8 cellular contexts compared by ENCODE assay signal in the genomic region with DNA sequence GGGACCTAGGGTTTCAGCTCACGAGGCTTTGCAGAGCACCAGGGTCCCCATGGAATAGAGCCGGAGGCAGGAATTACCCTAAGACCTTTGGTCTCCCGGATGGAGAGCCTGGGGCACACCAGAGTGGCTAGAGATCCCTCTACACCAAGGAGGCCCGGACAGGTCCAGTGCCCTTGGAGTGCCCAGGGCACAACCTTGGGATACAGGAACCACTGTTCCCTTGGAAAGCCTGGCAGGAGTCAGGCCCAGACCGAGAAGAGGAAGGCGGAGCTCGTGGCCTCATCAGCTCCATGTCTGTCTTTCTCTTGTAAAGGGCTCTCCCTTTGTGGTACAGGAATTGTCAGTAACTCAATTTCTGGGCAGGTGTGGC. TPM values are rescaled to one million over a fixed set of nuclear protein-coding genes. Genes with fewer than 3 reads are reported as not detected.
DNase-seq lines count a peak whose midpoint lies in the region; ATAC-seq and TF ChIP-seq lines count a peak whose summit lies in the region.

No MANE protein-coding gene starts in this region.

- H3K4me3 ChIP-seq in mammary epithelial cell (replicated peaks in 1 of 3; ENCODE audit: insufficient read depth in 1 of 3, low read depth in 2 of 3, low read length in 3 of 3) (peak overlapping the region; percentile 68 to 81 (median 81)), lower lobe of right lung (peak overlapping the region; percentile 74), uterus (peak overlapping the region; percentile 66 to 75)

- H3K4me1 ChIP-seq in mammary epithelial cell (ENCODE audit: insufficient read depth, low read length) (peaks cover 33% of the 10 kb centered on the region), lower lobe of right lung (peaks cover 36% of the 10 kb centered on the region), uterus (peaks cover 0 to 17% of the 10 kb centered on the region in 2 donors)

- H3K27me3 ChIP-seq in mammary epithelial cell (ENCODE audit: insufficient read depth, low read length) (no peaks in the 10 kb centered on the region), lower lobe of right lung (ENCODE audit: low read depth) (peaks cover 10% of the 10 kb centered on the region), uterus (no peaks in the 10 kb centered on the region)

- no peak for ATAC-seq in activated T-cell treated with anti-CD3 and anti-CD28 coated beads, Interleukin-2, amount 50 U/mL, for 72 hours (replicated peaks in 1 of 2)
- peak; percentile 5 to 7 for ATAC-seq in lower lobe of right lung
- ATAC-seq in HG02884 (IDR thresholded peaks at IDR 0.05; ENCODE audit: unreplicated experiment) = no peak
- no peak for ATAC-seq in HG03378 (IDR thresholded peaks at IDR 0.05; ENCODE audit: unreplicated experiment)

- peaks cover 23% of the 10 kb centered on the region for H3K4me1 Mint-ChIP-seq in activated T-cell treated with anti-CD3 and anti-CD28 coated beads, Interleukin-2, amount 50 U/mL, for 72 hours (ENCODE audit: low read depth)

- peaks cover 0 to 2% of the 10 kb centered on the region in 2 donors for H3K9me3 Mint-ChIP-seq in activated T-cell treated with anti-CD3 and anti-CD28 coated beads, Interleukin-2, amount 50 U/mL, for 72 hours

- H3K9ac ChIP-seq in mammary epithelial cell (ENCODE audit: insufficient read depth, low read length) = peak overlapping the region; percentile 78

- peak overlapping the region; percentile 78 to 82 for H3K4me3 Mint-ChIP-seq in activated T-cell treated with anti-CD3 and anti-CD28 coated beads, Interleukin-2, amount 50 U/mL, for 72 hours

- H3K27ac ChIP-seq in mammary epithelial cell (ENCODE audit: insufficient read depth, low read depth, low read length) (peak overlapping the region; percentile 63), lower lobe of right lung (peak overlapping the region; percentile 72), uterus (peak overlapping the region; percentile 49 to 67)

- TF ChIP-seq CTCF in mammary epithelial cell (conservative IDR thresholded peaks at IDR 0.05 in 1 of 2, IDR thresholded peaks at IDR 0.05 in 1 of 2; ENCODE audit: extremely low read depth in 1 of 2, insufficient read depth in 1 of 2, low read depth in 1 of 2, low read length in 2 of 2) = no peak
- no peak for TF ChIP-seq CTCF in lower lobe of right lung (IDR thresholded peaks at IDR 0.05)
- no peak for TF ChIP-seq CTCF in uterus (IDR thresholded peaks at IDR 0.05)

- 33% methylated on average over 4 of the region's 7 CpGs for WGBS in mammary epithelial cell (ENCODE audit: low coverage, missing lambda C conversion rate)

- in situ Hi-C loops in mammary epithelial cell (cut with MboI; ENCODE audit: low sequenced_read_pairs in 2 of 2) = no loop called here

- H3K9me3 ChIP-seq in mammary epithelial cell (replicated peaks; ENCODE audit: insufficient read depth, low read length) (no peaks in the 10 kb centered on the region), lower lobe of right lung (no peaks in the 10 kb centered on the region), uterus (no peaks in the 10 kb centered on the region)

- no peak overlapping the region for H3K27ac Mint-ChIP-seq in activated T-cell treated with anti-CD3 and anti-CD28 coated beads, Interleukin-2, amount 50 U/mL, for 72 hours

- no peaks in the 10 kb centered on the region for H4K20me1 ChIP-seq in mammary epithelial cell (ENCODE audit: insufficient read depth, low read length)

- H2AFZ ChIP-seq in mammary epithelial cell (ENCODE audit: low read depth, low read length) = peak overlapping the region; percentile 93

- peaks cover 0 to 5% of the 10 kb centered on the region in 2 donors for H3K36me3 Mint-ChIP-seq in activated T-cell treated with anti-CD3 and anti-CD28 coated beads, Interleukin-2, amount 50 U/mL, for 72 hours (ENCODE audit: insufficient read depth in 2 of 2)

- H3K27me3 Mint-ChIP-seq in activated T-cell treated with anti-CD3 and anti-CD28 coated beads, Interleukin-2, amount 50 U/mL, for 72 hours (ENCODE audit: low read depth) = peaks cover 7% of the 10 kb centered on the region

- peaks cover 11% of the 10 kb centered on the region for H3K79me2 ChIP-seq in mammary epithelial cell (ENCODE audit: insufficient read depth, low read length)

- BruUV-seq in mammary epithelial cell (replicated peaks; lab: Mats Ljungman, UMichigan) = no TSS peak

- no peak for TF ChIP-seq POLR2A in uterus (IDR thresholded peaks at IDR 0.05)

- CTCF ChIA-PET in mammary epithelial cell (lab: Charles Lee; ENCODE audit: low non-redundant PET) = no interaction called here

- intact Hi-C loops in mammary epithelial cell (cut with micrococcal nuclease) = loop anchor here (2.0 to 10.0 kb wide), 2 partner anchors 22 to 318 kb away; a partner anchor contains a TSS
- intact Hi-C loops in lower lobe of right lung (cut with DNase I) = no loop called here
- intact Hi-C loops in uterus (cut with DNase I; ENCODE audit: low total_unique reads) = no loop called here

- H3K36me3 ChIP-seq in mammary epithelial cell (ENCODE audit: insufficient read depth, low read length) (no peaks in the 10 kb centered on the region), lower lobe of right lung (no peaks in the 10 kb centered on the region), uterus (no peaks in the 10 kb centered on the region)

- dilution Hi-C loops in mammary epithelial cell (cut with HindIII; ENCODE audit: low sequenced_read_pairs) = no loop called here

- no peak for DNase-seq in activated T-cell treated with anti-CD3 and anti-CD28 coated beads, Interleukin-2, amount 50 U/mL, for 72 hours
- no peak for DNase-seq in activated T-cell treated with anti-CD3 and anti-CD28 coated beads for 4 hours
- no peak for DNase-seq in mammary epithelial cell
- no peak for DNase-seq in lower lobe of right lung
- DNase-seq in uterus = no peak
- no peak for DNase-seq in NCI-H82 treated with DMSO at 0.1 percent for 48 hours (lab: John Stamatoyannopoulos, UW; ENCODE audit: unreplicated experiment)

- H3K4me2 ChIP-seq in mammary epithelial cell (ENCODE audit: insufficient read depth, low read depth, low read length) = peak overlapping the region; percentile 92

RNA-seq across cellular contexts. Expression of a gene that starts 3.8 kb away (rescaled TPM):
- total RNA-seq in activated T-cell treated with anti-CD3 and anti-CD28 coated beads, Interleukin-2, amount 50 U/mL, for 72 hours = 1 to 10 TPM in 1 of 2 donors, under 1 TPM in 1; 0.70 to 1.4 TPM
- 1 to 10 TPM; 3.5 to 4.1 TPM for total RNA-seq in mammary epithelial cell
- polyA plus RNA-seq in mammary epithelial cell = 3.9 TPM
- polyA minus RNA-seq in mammary epithelial cell = 0.57 TPM
- total RNA-seq in lower lobe of right lung = 4.2 TPM
- 1 to 10 TPM in 2 of 4 donors, not detected in 2; 1.0 to 4.2 TPM for total RNA-seq in uterus

RNA-seq across cellular contexts. Expression of a gene that starts 54.1 kb away (rescaled TPM):
- total RNA-seq in activated T-cell treated with anti-CD3 and anti-CD28 coated beads, Interleukin-2, amount 50 U/mL, for 72 hours = not detected
- total RNA-seq in mammary epithelial cell = not detected
- polyA plus RNA-seq in mammary epithelial cell = not detected
- polyA minus RNA-seq in mammary epithelial cell = not detected
- total RNA-seq in lower lobe of right lung = not detected
- under 1 TPM in 1 of 4 donors, not detected in 3; 0.35 TPM for total RNA-seq in uterus

Comparison
In these comparisons a context has a peak if more than half of its experiments do, and no peak if none do; other contexts are left out.
1. ATAC-seq: peak in lower lobe of right lung (2 of 2); none in activated T-cell treated with anti-CD3 and anti-CD28 coated beads, Interleukin-2, amount 50 U/mL, for 72 hours (0 of 2), HG02884 (single experiment) and HG03378 (single experiment).
2. Peak in every context shown above with its lines, with median percentiles within 50 percentile points of each other: H3K27ac ChIP-seq and H3K4me3 ChIP-seq.